1 cellular context compared by ENCODE assay signal in genomic region chr16:777826-778225, GRCh38.
TF ChIP-seq lines count a peak whose summit lies in the region.

No MANE protein-coding gene starts in this region.

TF ChIP-seq in IMR-90, 13 proteins besides CTCF, POLR2A, EP300 and RAD21:
- TF ChIP-seq BHLHE40 (IDR thresholded peaks at IDR 0.05; ENCODE audit: low read depth, low read length) (no peak), CEBPB (IDR thresholded peaks at IDR 0.05; ENCODE audit: low read depth, low read length) (no peak), SMC3 (IDR thresholded peaks at IDR 0.05; ENCODE audit: low read depth, low read length) (no peak), USF2 (IDR thresholded peaks at IDR 0.05; ENCODE audit: low read depth, low read length) (no peak), CHD1 (IDR thresholded peaks at IDR 0.05; ENCODE audit: low read depth, low read length) (no peak), MXI1 (IDR thresholded peaks at IDR 0.05; ENCODE audit: borderline replicate concordance, low read depth, low read length) (no peak), NFE2L2 (IDR thresholded peaks at IDR 0.05; ENCODE audit: low read depth, low read length) (no peak), MAZ (IDR thresholded peaks at IDR 0.05; ENCODE audit: borderline replicate concordance, low read depth, low read length) (no peak), RCOR1 (IDR thresholded peaks at IDR 0.05; ENCODE audit: insufficient replicate concordance, low read length) (no peak), RFX5 (IDR thresholded peaks at IDR 0.05; ENCODE audit: low read depth, low read length) (no peak), MAFK (IDR thresholded peaks at IDR 0.05; ENCODE audit: low read depth, low read length) (no peak)
